Comparison of ENCODE assay signal across 8 cellular contexts in genomic region chr17:17959520-17960361, GRCh38. TPM values are rescaled to one million over a fixed set of nuclear protein-coding genes. Genes with fewer than 3 reads are reported as not detected.
DNase-seq lines count a peak whose midpoint lies in the region; ATAC-seq lines count a peak whose summit lies in the region.

No MANE protein-coding gene starts in this region.

- peak overlapping the region; percentile 98 for H3K27ac Mint-ChIP-seq in activated T-helper 17 cell treated with anti-CD3 and anti-CD28 coated beads, Interleukin-2, amount 50 U/mL, for 72 hours

- H3K36me3 Mint-ChIP-seq in activated T-helper 17 cell treated with anti-CD3 and anti-CD28 coated beads, Interleukin-2, amount 50 U/mL, for 72 hours (ENCODE audit: low read depth) = peaks cover 30% of the 10 kb centered on the region

- no peaks in the 10 kb centered on the region for H3K9me3 Mint-ChIP-seq in activated T-helper 17 cell treated with anti-CD3 and anti-CD28 coated beads, Interleukin-2, amount 50 U/mL, for 72 hours

- H3K4me3 Mint-ChIP-seq in activated T-helper 17 cell treated with anti-CD3 and anti-CD28 coated beads, Interleukin-2, amount 50 U/mL, for 72 hours = peak overlapping the region; percentile 89

- peak overlapping the region; percentile 60 for H3K4me3 ChIP-seq in GM08714 (ENCODE audit: low read length)

- ATAC-seq in HG02642 (IDR thresholded peaks at IDR 0.05; ENCODE audit: poor library complexity, unreplicated experiment) = peak; percentile 45
- peak; percentile 65 for ATAC-seq in activated T-helper 17 cell treated with anti-CD3 and anti-CD28 coated beads, Interleukin-2, amount 50 U/mL, for 72 hours (replicated peaks)
- peak; percentile 31 for ATAC-seq in stimulated activated naive CD8-positive, alpha-beta T cell treated with anti-CD3 and anti-CD28 coated beads, Interleukin-15, Interleukin-2, amounts not matched to agents 100 U/mL and 50 U/mL, for 24 hours
- no peak for ATAC-seq in HG03095 (IDR thresholded peaks at IDR 0.05; ENCODE audit: unreplicated experiment)

- DNase-seq in iris pigment epithelial cell (ENCODE audit: low read depth) (peak; percentile 47), NCI-H1417 treated with DMSO at 0.1 percent for 48 hours (lab: John Stamatoyannopoulos, UW) (no peak), NCI-H2107 (lab: John Stamatoyannopoulos, UW) (no peak)
- DNase-seq in stimulated activated naive CD8-positive, alpha-beta T cell treated with anti-CD3 and anti-CD28 coated beads, Interleukin-15, Interleukin-2, amounts not matched to agents 100 U/mL and 50 U/mL, for 24 hours = peak; percentile 51

- H3K27me3 Mint-ChIP-seq in activated T-helper 17 cell treated with anti-CD3 and anti-CD28 coated beads, Interleukin-2, amount 50 U/mL, for 72 hours = no peaks in the 10 kb centered on the region

- H3K4me1 Mint-ChIP-seq in activated T-helper 17 cell treated with anti-CD3 and anti-CD28 coated beads, Interleukin-2, amount 50 U/mL, for 72 hours = peaks cover 47% of the 10 kb centered on the region

RNA-seq across cellular contexts. Expression of gene TOM1L2, which starts 12.5 kb away (rescaled TPM):
- 10 to 100 TPM; 20.4 to 24.8 TPM for total RNA-seq in activated T-helper 17 cell treated with anti-CD3 and anti-CD28 coated beads, Interleukin-2, amount 50 U/mL, for 72 hours

RNA-seq across cellular contexts. Expression of gene DRC3, which starts 12.9 kb away (rescaled TPM):
- under 1 TPM in 1 of 2 donors, not detected in 1; 0.58 TPM for total RNA-seq in activated T-helper 17 cell treated with anti-CD3 and anti-CD28 coated beads, Interleukin-2, amount 50 U/mL, for 72 hours

Comparison
In these comparisons a context has a peak if more than half of its experiments do, and no peak if none do; other contexts are left out.
1. DNase-seq: peak in iris pigment epithelial cell (single experiment) and stimulated activated naive CD8-positive, alpha-beta T cell treated with anti-CD3 and anti-CD28 coated beads, Interleukin-15, Interleukin-2, amounts not matched to agents 100 U/mL and 50 U/mL, for 24 hours (single experiment); none in NCI-H1417 treated with DMSO at 0.1 percent for 48 hours (single experiment) and NCI-H2107 (single experiment).